6 cellular contexts compared by ENCODE assay signal in the genomic region with DNA sequence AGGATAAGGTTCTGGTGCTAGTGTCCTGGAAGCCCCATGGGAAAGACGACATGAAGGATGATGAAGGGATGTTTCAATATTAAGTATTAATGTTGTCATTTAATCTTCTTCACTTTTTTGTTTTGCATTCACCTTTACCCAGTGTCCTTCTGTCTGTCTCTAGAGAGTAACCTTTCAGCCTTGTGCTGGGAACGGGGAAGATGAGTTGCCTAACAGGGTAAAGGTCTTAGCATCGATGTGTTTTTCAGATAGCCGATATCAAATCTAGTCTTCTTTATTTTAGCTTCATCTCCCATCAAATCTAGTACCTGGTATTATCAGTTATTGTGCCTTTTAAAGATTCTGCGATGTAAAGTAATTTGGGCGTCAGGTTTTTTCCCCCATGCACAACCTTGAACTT.
"Had no signal": no experiment of that assay in that cellular context is flagged by ENCODE, and none has a peak within 500 bp of the region (broad histone marks: within the 10 kb centered on the region; RNA-seq: fewer than 3 reads in every experiment).

No MANE protein-coding gene starts in this region.

- FAIRE-seq: HTR-8/SVneo had no signal

- H3K27ac ChIP-seq: GM23248 had no signal

- H3K4me3 ChIP-seq: GM23248 had no signal

- DNase-seq: GM23248, GOT3, H9, HCEC 1CT, KBM-7 had no signal
